ENCODE assay signal across 9 cellular contexts in the genomic region with DNA sequence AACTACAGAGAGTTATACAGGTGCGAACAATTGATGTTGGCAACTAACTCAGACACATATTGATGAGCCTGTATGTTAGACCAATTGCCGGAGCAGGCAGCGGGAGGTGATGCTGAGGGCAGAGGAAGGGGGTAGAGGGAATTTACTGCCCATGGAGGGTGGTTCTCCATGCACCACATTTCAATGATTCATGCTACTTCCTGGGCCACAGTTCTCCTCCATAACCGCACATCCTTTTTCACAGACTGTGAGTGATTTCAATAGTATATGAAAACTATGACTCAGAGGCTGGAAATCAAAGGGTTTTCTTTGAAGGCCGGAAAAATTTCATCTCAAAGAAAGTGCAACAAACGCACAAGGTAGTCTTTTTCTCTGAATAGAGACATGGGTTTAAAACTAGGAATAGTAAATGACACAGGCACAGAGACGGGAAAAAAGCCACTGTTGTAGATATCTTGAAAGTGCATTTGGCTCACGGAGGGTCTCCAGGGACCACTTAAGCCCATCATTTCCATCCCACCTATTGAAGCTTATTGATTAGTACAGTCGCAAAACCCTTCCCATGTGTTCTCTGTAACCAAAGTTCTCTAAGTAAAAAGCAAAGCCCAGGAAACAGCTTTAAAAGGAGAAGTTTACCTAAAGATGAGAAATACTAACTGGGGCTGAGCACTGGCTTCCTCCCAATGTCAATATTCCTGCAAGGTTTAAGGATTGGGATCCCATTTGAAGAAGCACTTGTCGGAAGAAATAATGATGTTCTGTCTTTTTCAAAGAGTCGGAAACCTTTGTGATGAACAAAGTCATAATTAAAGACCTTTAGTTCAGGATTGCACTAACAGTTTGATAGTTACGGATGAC. TPM values are rescaled to one million over a fixed set of nuclear protein-coding genes. Genes with fewer than 3 reads are reported as not detected.
DNase-seq lines count a peak whose midpoint lies in the region; TF ChIP-seq lines count a peak whose summit lies in the region.
"Had no signal": no experiment of that assay in that cellular context is flagged by ENCODE, and none has a peak within 500 bp of the region (broad histone marks: within the 10 kb centered on the region; RNA-seq: fewer than 3 reads in every experiment).

No MANE protein-coding gene starts in this region.

- DNase-seq in GM04503 (ENCODE audit: low read depth) (peak; percentile 51), fibroblast of lung (ENCODE audit: low read depth in 2 of 2) (peak; percentile 82 to 98), posterior vena cava (ENCODE audit: low spot score) (no peak), NCI-H1436 (lab: John Stamatoyannopoulos, UW) (no peak), cerebellar cortex (ENCODE audit: low spot score) (no peak)
- DNase-seq in activated CD4-positive, alpha-beta T cell treated with anti-CD3 and anti-CD28 coated beads, Interleukin-2, amount 50 U/mL, for 48 hours, result peak; percentile 60 to 71
- DNase-seq in stimulated activated CD8-positive, alpha-beta memory T cell treated with anti-CD3 and anti-CD28 coated beads, Interleukin-2, amount 100 ng/mL, for 1 hour (ENCODE audit: low read depth in 2 of 2), result peak; percentile 17 to 51

- intact Hi-C loops in posterior vena cava (cut with DNase I), result no loop called here

- no peaks in the 10 kb centered on the region for H3K79me2 ChIP-seq in fibroblast of lung (ENCODE audit: control insufficient read depth, insufficient read depth, low read length)

- no peak overlapping the region for H2AFZ ChIP-seq in fibroblast of lung (ENCODE audit: low read length)

- H3K36me3 ChIP-seq in KOPT-K1 (ENCODE audit: insufficient read depth, low read length), result no peaks in the 10 kb centered on the region
- H3K36me3 ChIP-seq in fibroblast of lung (ENCODE audit: control insufficient read depth, insufficient read depth, low read length), result no peaks in the 10 kb centered on the region

- no peaks in the 10 kb centered on the region for H3K27me3 ChIP-seq in fibroblast of lung (ENCODE audit: control insufficient read depth, insufficient read depth, low read length)

- peak overlapping the region; percentile 46 for H3K4me2 ChIP-seq in fibroblast of lung (ENCODE audit: extremely low read depth, insufficient read depth, low read length)

- H3K4me1 ChIP-seq in fibroblast of lung (ENCODE audit: control insufficient read depth, extremely low read depth, insufficient read depth, low read length), result peaks cover 5% of the 10 kb centered on the region

- peaks cover under 1% of the 10 kb centered on the region for H3K9me3 ChIP-seq in KOPT-K1 (ENCODE audit: insufficient read depth, low read length, poor library complexity, severe bottlenecking)
- no peaks in the 10 kb centered on the region for H3K9me3 ChIP-seq in fibroblast of lung (ENCODE audit: control insufficient read depth, insufficient read depth, low read depth, low read length)

- TF ChIP-seq CTCF in fibroblast of lung (conservative IDR thresholded peaks at IDR 0.05 in 1 of 2, IDR thresholded peaks at IDR 0.05 in 1 of 2; ENCODE audit: low read depth in 1 of 2, low read length in 2 of 2), result no peak

- no peaks in the 10 kb centered on the region for H4K20me1 ChIP-seq in fibroblast of lung (ENCODE audit: control insufficient read depth, extremely low read depth, insufficient read depth, low read length)

- H3K9ac ChIP-seq in fibroblast of lung (ENCODE audit: insufficient read depth, low read length), result no peak overlapping the region

- H3K27ac ChIP-seq in KOPT-K1 (ENCODE audit: low read depth, low read length, poor library complexity, severe bottlenecking), result peak overlapping the region; percentile 100
- H3K27ac ChIP-seq in fibroblast of lung (ENCODE audit: insufficient read depth, low read length), result no peak overlapping the region

- H3K4me3 ChIP-seq in fibroblast of lung (replicated peaks in 1 of 4; ENCODE audit: control extremely low read depth in 1 of 4, insufficient read depth in 1 of 4, low read depth in 3 of 4, low read length in 4 of 4), result no peak overlapping the region

RNA-seq across cellular contexts. Expression of gene ADAM19, which starts 28.0 kb away (rescaled TPM):
- total RNA-seq in fibroblast of lung, result 13.0 and 17.7 TPM in 2 replicates
- 19.3 and 65.2 TPM in 2 replicates for polyA plus RNA-seq in fibroblast of lung
- polyA plus RNA-seq in fibroblast of lung (2012), result 18.6 and 77.1 TPM in 2 replicates
- polyA minus RNA-seq in fibroblast of lung (ENCODE audit: low replicate concordance), result 41.0 and 120 TPM in 2 replicates
- total RNA-seq in posterior vena cava, result 10 to 100 TPM; 37.0 to 47.0 TPM

RNA-seq across cellular contexts. Expression of gene SOX30, which starts 48.7 kb away (rescaled TPM):
- total RNA-seq in fibroblast of lung (under 0.01 TPM in 1 of 2 replicates, not detected in the other), posterior vena cava (under 1 TPM; 0.23 to 0.29 TPM)
- 0.02 and 0.05 TPM in 2 replicates for polyA plus RNA-seq in fibroblast of lung
- 0.05 TPM in 1 of 2 replicates, not detected in the other for polyA plus RNA-seq in fibroblast of lung (2012)
- polyA minus RNA-seq in fibroblast of lung (ENCODE audit: low replicate concordance), result not detected in 2 replicates
- total RNA-seq: skeletal muscle tissue had no signal

Comparison
In these comparisons a context has a peak if more than half of its experiments do, and no peak if none do; other contexts are left out.
1. DNase-seq: peak in GM04503 (single experiment), activated CD4-positive, alpha-beta T cell treated with anti-CD3 and anti-CD28 coated beads, Interleukin-2, amount 50 U/mL, for 48 hours (2 of 2), fibroblast of lung (2 of 2) and stimulated activated CD8-positive, alpha-beta memory T cell treated with anti-CD3 and anti-CD28 coated beads, Interleukin-2, amount 100 ng/mL, for 1 hour (2 of 2); none in posterior vena cava (single experiment), NCI-H1436 (single experiment) and cerebellar cortex (single experiment).